10 cellular contexts compared by ENCODE assay signal in the genomic region with DNA sequence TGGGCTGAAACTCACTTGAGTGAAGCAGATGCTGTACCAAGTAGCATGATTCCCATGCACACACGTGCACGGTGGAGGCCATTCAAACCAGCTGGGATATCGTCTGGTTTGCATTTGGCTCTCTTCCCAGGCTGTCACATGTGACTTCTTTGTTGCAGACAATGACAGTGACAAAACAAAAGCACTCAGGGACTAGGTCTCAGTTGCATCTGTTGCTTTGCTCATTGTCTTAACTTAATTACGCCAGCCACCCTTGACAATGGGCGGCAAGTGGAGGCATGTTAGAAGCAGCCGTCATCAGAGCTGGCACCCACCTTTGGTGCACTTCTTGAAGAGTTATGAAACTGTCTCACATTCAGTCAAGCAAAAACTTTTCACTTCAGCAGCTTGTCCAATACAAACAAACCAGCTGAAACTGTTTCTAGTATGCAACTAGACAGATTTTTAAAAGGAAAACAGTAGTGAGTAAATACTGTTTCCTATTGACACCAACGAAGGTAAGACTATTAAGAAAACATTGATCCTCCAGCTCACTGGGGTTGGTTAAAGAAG.
DNase-seq lines count a peak whose midpoint lies in the region; ATAC-seq and TF ChIP-seq lines count a peak whose summit lies in the region.
"Had no signal": no experiment of that assay in that cellular context is flagged by ENCODE, and none has a peak within 500 bp of the region (broad histone marks: within the 10 kb centered on the region; RNA-seq: fewer than 3 reads in every experiment).

No MANE protein-coding gene starts in this region.

- TF ChIP-seq EP300 in esophagus muscularis mucosa (IDR thresholded peaks at IDR 0.05) = no peak

- intact Hi-C loops in esophagus muscularis mucosa (cut with DNase I) = no loop called here

- TF ChIP-seq POLR2A in esophagus muscularis mucosa (IDR thresholded peaks at IDR 0.05; ENCODE audit: low read depth) = no peak

- ATAC-seq in HG03280 (IDR thresholded peaks at IDR 0.05; ENCODE audit: unreplicated experiment) (peak; percentile 60), left lobe of liver (peak; percentile 65)

- H3K4me1 ChIP-seq in SJCRH30 (no peaks in the 10 kb centered on the region), esophagus muscularis mucosa (no peaks in the 10 kb centered on the region)

- H3K36me3 ChIP-seq in SJCRH30 (no peaks in the 10 kb centered on the region), esophagus muscularis mucosa (no peaks in the 10 kb centered on the region)
- H3K36me3 ChIP-seq: SJSA1 had no signal

- H3K27ac ChIP-seq in SJCRH30 (no peak overlapping the region), esophagus muscularis mucosa (replicated peaks in 1 of 4) (no peak overlapping the region)
- H3K27ac ChIP-seq: SJSA1 had no signal

- DNase-seq in DMS53 treated with DMSO at 0.1 percent for 48 hours (lab: John Stamatoyannopoulos, UW; ENCODE audit: unreplicated experiment) = peak; percentile 97
- peak; percentile 19 to 45 for DNase-seq in SJCRH30
- DNase-seq in left lobe of liver (ENCODE audit: low spot score) = peak; percentile 62
- no peak for DNase-seq in esophagus muscularis mucosa (ENCODE audit: extremely low spot score)
- DNase-seq in SW480 (ENCODE audit: low spot score) = no peak
- DNase-seq in activated effector memory CD4-positive, alpha-beta T cell treated with Interleukin-2 at 50 U/mL for 16 hours = no peak
- no peak for DNase-seq in A172 (ENCODE audit: low spot score)
- DNase-seq: GDM1 had no signal

- H3K27me3 ChIP-seq in SJCRH30 (no peaks in the 10 kb centered on the region), esophagus muscularis mucosa (no peaks in the 10 kb centered on the region)
- H3K27me3 ChIP-seq: SJSA1 had no signal

- WGBS in esophagus muscularis mucosa = 43% methylated on average over 7 of the region's 7 CpGs

- TF ChIP-seq CTCF in esophagus muscularis mucosa (IDR thresholded peaks at IDR 0.05) = no peak

- H3K4me3 ChIP-seq in SJCRH30 = no peak overlapping the region
- H3K4me3 ChIP-seq in esophagus muscularis mucosa = no peak overlapping the region
- H3K4me3 ChIP-seq: SJSA1 had no signal

- H3K9me3 ChIP-seq in SJCRH30 (replicated peaks) (no peaks in the 10 kb centered on the region), esophagus muscularis mucosa (no peaks in the 10 kb centered on the region)
- H3K9me3 ChIP-seq: SJSA1 had no signal

Comparison
In these comparisons a context has a peak if more than half of its experiments do, and no peak if none do; other contexts are left out.
1. DNase-seq: peak in DMS53 treated with DMSO at 0.1 percent for 48 hours (single experiment), SJCRH30 (2 of 2) and left lobe of liver (single experiment); none in esophagus muscularis mucosa (single experiment), SW480 (single experiment), activated effector memory CD4-positive, alpha-beta T cell treated with Interleukin-2 at 50 U/mL for 16 hours (single experiment) and A172 (single experiment).